ENCODE assay signal across 8 cellular contexts in genomic region chr22:41746563-41747400, GRCh38. TPM values are rescaled to one million over a fixed set of nuclear protein-coding genes. Genes with fewer than 3 reads are reported as not detected.
DNase-seq lines count a peak whose midpoint lies in the region; ATAC-seq and TF ChIP-seq lines count a peak whose summit lies in the region.

No MANE protein-coding gene starts in this region.

- H3K36me3 Mint-ChIP-seq in activated naive CD8-positive, alpha-beta T cell treated with anti-CD3 and anti-CD28 coated beads, Interleukin-2, amount 50 U/mL, for 24 hours (ENCODE audit: low read depth) = no peaks in the 10 kb centered on the region

- H3K9me3 ChIP-seq in MG63 (no peaks in the 10 kb centered on the region), heart left ventricle (no peaks in the 10 kb centered on the region), psoas muscle (no peaks in the 10 kb centered on the region)

- peaks cover 6% of the 10 kb centered on the region for H3K4me1 Mint-ChIP-seq in activated naive CD8-positive, alpha-beta T cell treated with anti-CD3 and anti-CD28 coated beads, Interleukin-2, amount 50 U/mL, for 24 hours

- intact Hi-C loops in heart left ventricle (cut with DNase I) (loop anchor here in 9 of 10 donors (1.0 to 5.0 kb wide), 3 partner anchors 194 to 196 kb away; no protein-coding TSS in a partner anchor), psoas muscle (cut with DNase I) (loop anchor here in 1 of 2 donors (2.0 kb wide), 1 partner anchor 194 kb away; no protein-coding TSS in a partner anchor)

- H3K4me1 ChIP-seq in heart left ventricle = no peaks in the 10 kb centered on the region
- H3K4me1 ChIP-seq in psoas muscle = no peaks in the 10 kb centered on the region

- H3K27ac ChIP-seq in heart left ventricle = no peak overlapping the region
- no peak overlapping the region for H3K27ac ChIP-seq in psoas muscle

- 4 to 11% (median 7%) methylated on average over 1 to 3 of the region's 3 CpGs for WGBS in heart left ventricle, 4 donors
- 5 to 7% (median 7%) methylated on average over 3 of the region's 3 CpGs for WGBS in psoas muscle, 3 donors

- no peak overlapping the region for H3K4me3 Mint-ChIP-seq in activated naive CD8-positive, alpha-beta T cell treated with anti-CD3 and anti-CD28 coated beads, Interleukin-2, amount 50 U/mL, for 24 hours

- no peaks in the 10 kb centered on the region for H3K9me3 Mint-ChIP-seq in activated naive CD8-positive, alpha-beta T cell treated with anti-CD3 and anti-CD28 coated beads, Interleukin-2, amount 50 U/mL, for 24 hours

- TF ChIP-seq CTCF in heart left ventricle (IDR thresholded peaks at IDR 0.05) (peak; percentile 51 to 79 (median 68)), psoas muscle (IDR thresholded peaks at IDR 0.05) (peak; percentile 68)

- H3K27me3 Mint-ChIP-seq in activated naive CD8-positive, alpha-beta T cell treated with anti-CD3 and anti-CD28 coated beads, Interleukin-2, amount 50 U/mL, for 24 hours = peaks cover 8% of the 10 kb centered on the region

- H3K27ac Mint-ChIP-seq in activated naive CD8-positive, alpha-beta T cell treated with anti-CD3 and anti-CD28 coated beads, Interleukin-2, amount 50 U/mL, for 24 hours = no peak overlapping the region

- peak; percentile 87 for DNase-seq in Daoy (ENCODE audit: low read depth)
- DNase-seq in MG63 = peak; percentile 77
- DNase-seq in SKM-1 (lab: John Stamatoyannopoulos, UW; ENCODE audit: unreplicated experiment) = peak; percentile 71
- peak; percentile 63 for DNase-seq in activated naive CD8-positive, alpha-beta T cell treated with anti-CD3 and anti-CD28 coated beads, Interleukin-2, amount 50 U/mL, for 24 hours
- DNase-seq in heart left ventricle = peak; percentile 59 to 82 (median 69)
- DNase-seq in psoas muscle = peak; percentile 59 to 79

- H3K4me3 ChIP-seq in MG63 (no peak overlapping the region), heart left ventricle (no peak overlapping the region), psoas muscle (no peak overlapping the region)

- H3K36me3 ChIP-seq in MG63 (no peaks in the 10 kb centered on the region), heart left ventricle (no peaks in the 10 kb centered on the region), psoas muscle (ENCODE audit: insufficient read depth in 1 of 2, low read depth in 1 of 2) (no peaks in the 10 kb centered on the region)

- H3K27me3 ChIP-seq in MG63 (0 out of 2 replicates have a peak, but pooled peaks cover 2% of the 10 kb centered on the region), heart left ventricle (peaks cover 0 to 6% (median 0%) of the 10 kb centered on the region in 9 donors), psoas muscle (ENCODE audit: insufficient read depth in 3 of 3, low read length in 2 of 3) (peaks cover 0 to 5% (median 0%) of the 10 kb centered on the region in 3 donors)

- ATAC-seq in GM21786 (IDR thresholded peaks at IDR 0.05; ENCODE audit: unreplicated experiment) (peak; percentile 75), heart left ventricle (peak; percentile 64 to 94 (median 88)), psoas muscle (peak; percentile 78 to 97 (median 95)), HG03457 (IDR thresholded peaks at IDR 0.05; ENCODE audit: unreplicated experiment) (no peak)
- ATAC-seq in activated naive CD8-positive, alpha-beta T cell treated with anti-CD3 and anti-CD28 coated beads, Interleukin-2, amount 50 U/mL, for 24 hours = peak; percentile 92

- no peak for TF ChIP-seq POLR2A in heart left ventricle (IDR thresholded peaks at IDR 0.05)

RNA-seq across cellular contexts. Expression of gene MEI1, which starts 47.5 kb away (rescaled TPM):
- total RNA-seq in Daoy (2014; rRNA removed; shearing (Covaris generic)) = 0.42 and 0.63 TPM in 2 replicates
- not detected in 2 replicates for total RNA-seq in MG63 (2014; rRNA removed; shearing (Covaris generic); ENCODE audit: low replicate concordance)
- total RNA-seq in heart left ventricle (1 to 10 TPM in 3 of 9 donors, under 1 TPM in 2, not detected in 4; 0.40 to 2.3 (median 1.1) TPM), psoas muscle (under 1 TPM in 3 of 4 donors, not detected in 1; 0.23 to 0.47 (median 0.30) TPM)
- polyA plus RNA-seq in heart left ventricle (under 1 TPM; 0.23 to 0.54 TPM), psoas muscle (under 1 TPM in 2 of 3 donors, not detected in 1; 0.01 to 0.10 TPM)

RNA-seq across cellular contexts. Expression of gene CCDC134, which starts 53.7 kb away (rescaled TPM):
- total RNA-seq in Daoy (2014; rRNA removed; shearing (Covaris generic)) = 10.6 and 12.9 TPM in 2 replicates
- 2.7 and 14.0 TPM in 2 replicates for total RNA-seq in MG63 (2014; rRNA removed; shearing (Covaris generic); ENCODE audit: low replicate concordance)
- total RNA-seq in heart left ventricle = 10 to 100 TPM in 1 of 9 donors, 1 to 10 TPM in 8; 2.3 to 10.2 (median 3.5) TPM
- polyA plus RNA-seq in heart left ventricle = 1 to 10 TPM; 2.2 to 5.0 TPM
- 1 to 10 TPM; 2.8 to 7.7 (median 5.5) TPM for total RNA-seq in psoas muscle
- polyA plus RNA-seq in psoas muscle = 1 to 10 TPM; 2.2 to 7.8 (median 3.9) TPM

RNA-seq across cellular contexts. Expression of gene SNU13, which starts 58.1 kb away (rescaled TPM):
- total RNA-seq in Daoy (2014; rRNA removed; shearing (Covaris generic)) = 98.1 and 98.8 TPM in 2 replicates
- total RNA-seq in MG63 (2014; rRNA removed; shearing (Covaris generic); ENCODE audit: low replicate concordance) = 169 and 206 TPM in 2 replicates
- total RNA-seq in heart left ventricle (100 to 1,000 TPM; 168 to 233 (median 201) TPM), psoas muscle (100 to 1,000 TPM; 165 to 238 (median 183) TPM)
- polyA plus RNA-seq in heart left ventricle (100 to 1,000 TPM; 222 to 292 TPM), psoas muscle (100 to 1,000 TPM; 215 to 466 (median 229) TPM)
